In genomic region chr18:74184875-74185274, GRCh38 we compare ENCODE assay signal across 27 cellular contexts. TPM values are rescaled to one million over a fixed set of nuclear protein-coding genes. Genes with fewer than 3 reads are reported as not detected.
"Had no signal": no experiment of that assay in that cellular context is flagged by ENCODE, and none has a peak within 500 bp of the region (broad histone marks: within the 10 kb centered on the region; RNA-seq: fewer than 3 reads in every experiment).

No MANE protein-coding gene starts in this region.

- ATAC-seq: activated CD8-positive, alpha-beta memory T cell treated with anti-CD3 and anti-CD28 coated beads, Interleukin-2, amount 10 ng/mL, durations not matched to agents 7 days and 5 days; activated CD8-positive, alpha-beta T cell treated with anti-CD3 and anti-CD28 coated beads for 36 hours; activated naive CD4-positive, alpha-beta T cell treated with anti-CD3 and anti-CD28 coated beads, Interleukin-2, amount 50 U/mL, for 72 hours; effector memory CD8-positive, alpha-beta T cell; heart left ventricle; lower lobe of right lung; natural killer cell; psoas muscle; right cardiac atrium had no signal

- H3K9me3 Mint-ChIP-seq: activated B cell treated with CpG ODN at 0.5 μM for 24 hours; activated CD4-positive, alpha-beta T cell treated with anti-CD3 and anti-CD28 coated beads, Interleukin-2, amount 10 ng/mL, durations not matched to agents 24 days and 14 days; activated CD8-positive, alpha-beta T cell treated with anti-CD3 and anti-CD28 coated beads for 36 hours; activated naive CD4-positive, alpha-beta T cell treated with anti-CD3 and anti-CD28 coated beads, Interleukin-2, amount 50 U/mL, for 72 hours; central memory CD8-positive, alpha-beta T cell; effector memory CD8-positive, alpha-beta T cell; natural killer cell had no signal

- H3K36me3 Mint-ChIP-seq: activated CD8-positive, alpha-beta memory T cell treated with anti-CD3 and anti-CD28 coated beads, Interleukin-2, amount 10 ng/mL, durations not matched to agents 7 days and 5 days; activated naive CD4-positive, alpha-beta T cell treated with anti-CD3 and anti-CD28 coated beads, Interleukin-2, amount 50 U/mL, for 72 hours; mesothelial cell of epicardium; natural killer cell had no signal

- DNase-seq: activated B cell treated with CpG ODN at 0.5 μM for 24 hours; activated CD4-positive, alpha-beta T cell treated with anti-CD3 and anti-CD28 coated beads, Interleukin-2, amount 10 ng/mL, durations not matched to agents 24 days and 14 days; activated CD8-positive, alpha-beta memory T cell treated with anti-CD3 and anti-CD28 coated beads, Interleukin-2, amount 10 ng/mL, durations not matched to agents 7 days and 5 days; activated CD8-positive, alpha-beta T cell treated with anti-CD3 and anti-CD28 coated beads for 36 hours; activated gamma-delta T cell treated with Interleukin-2 at 50 U/mL for 16 hours; activated T-cell treated with anti-CD3 and anti-CD28 coated beads, Interleukin-2, amount 50 U/mL, for 1 hour; adrenal gland; colonic mucosa; dorsolateral prefrontal cortex; effector memory CD8-positive, alpha-beta T cell; esophagus squamous epithelium; heart left ventricle; kidney; lower lobe of right lung; natural killer cell; ovary; psoas muscle; right cardiac atrium; stimulated activated CD4-positive, alpha-beta T cell treated with anti-CD3 and anti-CD28 coated beads, Interleukin-4, amount 100 ng/mL, for 24 hours; stimulated activated naive CD4-positive, alpha-beta T cell treated with Interleukin-2 at 50 U/mL for 16 hours; T1000; upper lobe of left lung had no signal

- H3K27me3 ChIP-seq: colonic mucosa, ovary, upper lobe of left lung had no signal

- H3K4me1 Mint-ChIP-seq: activated B cell treated with CpG ODN at 0.5 μM for 24 hours; activated CD4-positive, alpha-beta T cell treated with anti-CD3 and anti-CD28 coated beads, Interleukin-2, amount 10 ng/mL, durations not matched to agents 24 days and 14 days; activated CD8-positive, alpha-beta memory T cell treated with anti-CD3 and anti-CD28 coated beads, Interleukin-2, amount 10 ng/mL, durations not matched to agents 7 days and 5 days; central memory CD8-positive, alpha-beta T cell; natural killer cell had no signal

- H3K4me3 Mint-ChIP-seq: activated B cell treated with CpG ODN at 0.5 μM for 24 hours; activated CD4-positive, alpha-beta T cell treated with anti-CD3 and anti-CD28 coated beads, Interleukin-2, amount 10 ng/mL, durations not matched to agents 24 days and 14 days; activated CD8-positive, alpha-beta memory T cell treated with anti-CD3 and anti-CD28 coated beads, Interleukin-2, amount 10 ng/mL, durations not matched to agents 7 days and 5 days; activated CD8-positive, alpha-beta T cell treated with anti-CD3 and anti-CD28 coated beads for 36 hours; central memory CD8-positive, alpha-beta T cell; effector memory CD8-positive, alpha-beta T cell; mesothelial cell of epicardium; natural killer cell had no signal

- H3K4me3 ChIP-seq: adrenal gland, colonic mucosa, dorsolateral prefrontal cortex, esophagus squamous epithelium, heart left ventricle, lower lobe of right lung, ovary, psoas muscle, thoracic aorta, upper lobe of left lung had no signal

- H3K9me3 ChIP-seq: adrenal gland, colonic mucosa, esophagus squamous epithelium, heart left ventricle, lower lobe of right lung, psoas muscle, thoracic aorta, upper lobe of left lung had no signal

- H3K36me3 ChIP-seq: adrenal gland, colonic mucosa, esophagus squamous epithelium, heart left ventricle, lower lobe of right lung, ovary, thoracic aorta, upper lobe of left lung had no signal

- H3K4me1 ChIP-seq: adrenal gland, colonic mucosa, heart left ventricle, lower lobe of right lung, psoas muscle, upper lobe of left lung had no signal

- H3K27ac Mint-ChIP-seq: activated B cell treated with CpG ODN at 0.5 μM for 24 hours; activated CD4-positive, alpha-beta T cell treated with anti-CD3 and anti-CD28 coated beads, Interleukin-2, amount 10 ng/mL, durations not matched to agents 24 days and 14 days; activated CD8-positive, alpha-beta memory T cell treated with anti-CD3 and anti-CD28 coated beads, Interleukin-2, amount 10 ng/mL, durations not matched to agents 7 days and 5 days; activated CD8-positive, alpha-beta T cell treated with anti-CD3 and anti-CD28 coated beads for 36 hours; activated naive CD4-positive, alpha-beta T cell treated with anti-CD3 and anti-CD28 coated beads, Interleukin-2, amount 50 U/mL, for 72 hours; effector memory CD8-positive, alpha-beta T cell; mesothelial cell of epicardium; natural killer cell had no signal

- H3K27ac ChIP-seq: adrenal gland, colonic mucosa, dorsolateral prefrontal cortex, esophagus squamous epithelium, heart left ventricle, lower lobe of right lung, ovary, psoas muscle, thoracic aorta, upper lobe of left lung had no signal

RNA-seq across cellular contexts. Expression of gene FBXO15, which starts 37.2 kb away (rescaled TPM):
- total RNA-seq: colonic mucosa, endothelial cell of umbilical vein had no signal
- polyA plus RNA-seq: endothelial cell of umbilical vein had no signal
